Comparison of ENCODE assay signal across 7 cellular contexts in genomic region chr17:55098765-55099164, GRCh38.
"Had no signal": no experiment of that assay in that cellular context is flagged by ENCODE, and none has a peak within 500 bp of the region (broad histone marks: within the 10 kb centered on the region; RNA-seq: fewer than 3 reads in every experiment).

No MANE protein-coding gene starts in this region.

- H3K9ac ChIP-seq: KMS-11 had no signal

- FAIRE-seq: HTR-8/SVneo had no signal

- H3K4me3 Mint-ChIP-seq: IgD-negative memory B cell had no signal

- H3K27me3 Mint-ChIP-seq: IgD-negative memory B cell had no signal

- H3K27ac ChIP-seq: HL-60, KMS-11 had no signal

- H3K4me1 Mint-ChIP-seq: IgD-negative memory B cell had no signal

- H3K27ac Mint-ChIP-seq: IgD-negative memory B cell had no signal

- H3K4me2 ChIP-seq: KMS-11 had no signal

- DNase-seq: IMR-90, KBM-7, KG1 had no signal
